Comparison of ENCODE assay signal across 17 cellular contexts in the genomic region with DNA sequence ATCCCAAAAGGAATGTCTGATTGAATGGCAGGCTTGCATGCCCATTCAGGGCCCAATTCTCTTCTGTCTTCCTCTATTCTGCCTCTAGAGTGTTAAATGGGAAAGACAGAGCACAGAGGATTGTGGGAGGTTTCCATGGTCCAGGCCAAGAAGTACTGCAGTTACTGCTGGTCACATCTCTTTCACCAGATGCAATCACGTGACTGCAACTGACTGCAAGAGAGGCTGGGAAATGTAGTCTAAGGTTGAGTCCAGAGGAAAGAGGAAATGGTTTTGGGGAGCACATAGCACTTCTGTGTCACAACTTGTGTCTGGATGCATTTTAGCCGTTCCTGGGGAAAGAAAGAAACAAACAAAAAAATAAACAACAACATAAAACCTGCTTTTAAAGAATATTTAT.
DNase-seq lines count a peak whose midpoint lies in the region; ATAC-seq and TF ChIP-seq lines count a peak whose summit lies in the region.
"Had no signal": no experiment of that assay in that cellular context is flagged by ENCODE, and none has a peak within 500 bp of the region (broad histone marks: within the 10 kb centered on the region; RNA-seq: fewer than 3 reads in every experiment).

No MANE protein-coding gene starts in this region.

- no peaks in the 10 kb centered on the region for H3K27me3 Mint-ChIP-seq in stimulated activated memory B cell treated with anti-CD40 and anti-IgM and Interleukin-4, amounts not matched to agents 10 μg/mL and 1 μg/mL and 100 μg/mL, for 72 hours
- H3K27me3 Mint-ChIP-seq: T-helper 17 cell had no signal

- peaks cover 45% of the 10 kb centered on the region for H3K27me3 ChIP-seq in PC-3 (ENCODE audit: low read length)
- no peaks in the 10 kb centered on the region for H3K27me3 ChIP-seq in hepatocyte

- TF ChIP-seq CTCF in PC-3 (conservative IDR thresholded peaks at IDR 0.05; ENCODE audit: low read depth, low read length) (no peak), fibroblast of mammary gland (conservative IDR thresholded peaks at IDR 0.05; ENCODE audit: control insufficient read depth, insufficient read depth, low read depth, low read length) (no peak), hepatocyte (IDR thresholded peaks at IDR 0.05; ENCODE audit: poor library complexity) (no peak)

- 86% methylated on average over 2 of the region's 2 CpGs for WGBS in hepatocyte (ENCODE audit: low lambda C conversion rate, missing lambda C conversion rate)

- H3K4me1 Mint-ChIP-seq in stimulated activated memory B cell treated with anti-CD40 and anti-IgM and Interleukin-4, amounts not matched to agents 10 μg/mL and 1 μg/mL and 100 μg/mL, for 72 hours: no peaks in the 10 kb centered on the region
- H3K4me1 Mint-ChIP-seq: T-helper 17 cell had no signal

- no peaks in the 10 kb centered on the region for H3K9me3 Mint-ChIP-seq in stimulated activated memory B cell treated with anti-CD40 and anti-IgM and Interleukin-4, amounts not matched to agents 10 μg/mL and 1 μg/mL and 100 μg/mL, for 72 hours

- H3K36me3 Mint-ChIP-seq in stimulated activated memory B cell treated with anti-CD40 and anti-IgM and Interleukin-4, amounts not matched to agents 10 μg/mL and 1 μg/mL and 100 μg/mL, for 72 hours: no peaks in the 10 kb centered on the region

- no peak overlapping the region for H3K4me2 ChIP-seq in PC-3 (ENCODE audit: low read length)
- H3K4me2 ChIP-seq in hepatocyte: no peak overlapping the region
- H3K4me2 ChIP-seq: PC-9 had no signal

- H4K20me1 ChIP-seq in PC-3 (ENCODE audit: low read length) (no peaks in the 10 kb centered on the region), hepatocyte (ENCODE audit: insufficient read depth, poor library complexity, severe bottlenecking) (no peaks in the 10 kb centered on the region)

- DNase-seq in CD1c-positive myeloid dendritic cell (ENCODE audit: extremely low spot score) (peak; percentile 24), HEK293T (ENCODE audit: extremely low spot score) (peak; percentile 8), PC-3 (peak; percentile 33), fibroblast of mammary gland (ENCODE audit: low read depth) (peak; percentile 1), NCI-H2196 treated with DMSO at 0.1 percent for 48 hours (lab: John Stamatoyannopoulos, UW; ENCODE audit: unreplicated experiment) (no peak), hepatocyte (ENCODE audit: low spot score) (no peak)
- DNase-seq: activated CD4-positive, alpha-beta T cell treated with anti-CD3 and anti-CD28 coated beads for 48 hours; cerebellar nuclear complex; DMS 273 treated with DMSO at 0.1 percent for 48 hours; NCI-H1417 treated with DMSO at 0.1 percent for 48 hours; NCI-H226; PC-9; stimulated activated CD4-positive, alpha-beta T cell treated with anti-CD3 and anti-CD28 coated beads, Interleukin-12 subunit alpha, Interleukin-12 subunit beta, amount 100 ng/mL, for 4 hours; T-helper 17 cell had no signal

- no peaks in the 10 kb centered on the region for H3K79me2 ChIP-seq in PC-3 (ENCODE audit: low read length)
- H3K79me2 ChIP-seq in hepatocyte: no peaks in the 10 kb centered on the region
- H3K79me2 ChIP-seq: parathyroid adenoma had no signal

- H2AFZ ChIP-seq in PC-3 (ENCODE audit: low read length) (no peak overlapping the region), hepatocyte (no peak overlapping the region)
- H2AFZ ChIP-seq: parathyroid adenoma, PC-9 had no signal

- no peaks in the 10 kb centered on the region for H3F3A ChIP-seq in PC-3 (ENCODE audit: low read length, unreplicated experiment)

- intact Hi-C loops in PC-3 (cut with micrococcal nuclease): no loop called here

- H3K4me3 ChIP-seq in PC-3 (ENCODE audit: low read length): no peak overlapping the region
- H3K4me3 ChIP-seq in fibroblast of mammary gland (ENCODE audit: control insufficient read depth, low read depth, low read length): no peak overlapping the region
- no peak overlapping the region for H3K4me3 ChIP-seq in hepatocyte
- H3K4me3 ChIP-seq: PC-9 had no signal

- no peak overlapping the region for H3K27ac Mint-ChIP-seq in stimulated activated memory B cell treated with anti-CD40 and anti-IgM and Interleukin-4, amounts not matched to agents 10 μg/mL and 1 μg/mL and 100 μg/mL, for 72 hours
- H3K27ac Mint-ChIP-seq: T-helper 17 cell had no signal

- H3K9me3 ChIP-seq in PC-3 (ENCODE audit: low read length) (no peaks in the 10 kb centered on the region), hepatocyte (ENCODE audit: low read depth) (no peaks in the 10 kb centered on the region)

- BruUV-seq in PC-3 (replicated peaks; lab: Mats Ljungman, UMichigan): no TSS peak

- CTCF ChIA-PET in HEK293T (lab: Yijun Ruan, JAX): no interaction called here
- CTCF ChIA-PET in PC-3 (lab: Charles Lee): no interaction called here

- H3K36me3 ChIP-seq in PC-3 (ENCODE audit: low read depth, low read length): no peaks in the 10 kb centered on the region
- H3K36me3 ChIP-seq in hepatocyte (replicated peaks; ENCODE audit: insufficient read depth, low read depth): no peaks in the 10 kb centered on the region

- no peak overlapping the region for H3K27ac ChIP-seq in PC-3 (ENCODE audit: low read length)
- no peak overlapping the region for H3K27ac ChIP-seq in hepatocyte
- H3K27ac ChIP-seq: parathyroid adenoma, PC-9 had no signal

- no peak for ATAC-seq in PC-3
- ATAC-seq in stimulated activated memory B cell treated with anti-CD40 and anti-IgM and Interleukin-4, amounts not matched to agents 10 μg/mL and 1 μg/mL and 100 μg/mL, for 72 hours: no peak
- ATAC-seq in HG03139 (IDR thresholded peaks at IDR 0.05; ENCODE audit: unreplicated experiment): no peak
- ATAC-seq: T-helper 17 cell had no signal

- H3K9me2 ChIP-seq in PC-3 (replicated peaks; ENCODE audit: low read length) (no peaks in the 10 kb centered on the region), hepatocyte (replicated peaks; ENCODE audit: insufficient read depth) (no peaks in the 10 kb centered on the region)

- POLR2A ChIA-PET in HEK293T (lab: Yijun Ruan, JAX) (no interaction called here), PC-3 (lab: Charles Lee; ENCODE audit: unreplicated experiment) (no interaction called here)

- no peak overlapping the region for H3K9ac ChIP-seq in PC-3 (ENCODE audit: low read length)
- H3K9ac ChIP-seq: parathyroid adenoma had no signal

- H3K4me3 Mint-ChIP-seq in stimulated activated memory B cell treated with anti-CD40 and anti-IgM and Interleukin-4, amounts not matched to agents 10 μg/mL and 1 μg/mL and 100 μg/mL, for 72 hours: no peak overlapping the region
- H3K4me3 Mint-ChIP-seq: T-helper 17 cell had no signal

- H3K4me1 ChIP-seq in PC-3 (ENCODE audit: insufficient read depth, low read length) (no peaks in the 10 kb centered on the region; the same call in 1 of the 2 replicates), hepatocyte (ENCODE audit: insufficient read depth) (no peaks in the 10 kb centered on the region)
- H3K4me1 ChIP-seq: parathyroid adenoma had no signal

TF ChIP-seq in HEK293T, 16 proteins besides CTCF, POLR2A, EP300 and RAD21:
- TF ChIP-seq ZNF384 (IDR thresholded peaks at IDR 0.05): no peak
- no peak for TF ChIP-seq FOXA1 (IDR thresholded peaks at IDR 0.05)
- TF ChIP-seq LEF1 (IDR thresholded peaks at IDR 0.05; ENCODE audit: borderline replicate concordance): no peak
- TF ChIP-seq TARDBP (IDR thresholded peaks at IDR 0.05): no peak
- TF ChIP-seq SUZ12 (IDR thresholded peaks at IDR 0.05): no peak
- no peak for TF ChIP-seq SP1 (IDR thresholded peaks at IDR 0.05)
- TF ChIP-seq BHLHE40 (IDR thresholded peaks at IDR 0.05; ENCODE audit: borderline replicate concordance): no peak
- no peak for TF ChIP-seq NFRKB (IDR thresholded peaks at IDR 0.05)
- TF ChIP-seq FOXM1 (IDR thresholded peaks at IDR 0.05; ENCODE audit: borderline replicate concordance): no peak
- TF ChIP-seq HDGF (IDR thresholded peaks at IDR 0.05; ENCODE audit: borderline replicate concordance): no peak
- no peak for TF ChIP-seq FOXK2 (IDR thresholded peaks at IDR 0.05)
- TF ChIP-seq, protein P1, sequence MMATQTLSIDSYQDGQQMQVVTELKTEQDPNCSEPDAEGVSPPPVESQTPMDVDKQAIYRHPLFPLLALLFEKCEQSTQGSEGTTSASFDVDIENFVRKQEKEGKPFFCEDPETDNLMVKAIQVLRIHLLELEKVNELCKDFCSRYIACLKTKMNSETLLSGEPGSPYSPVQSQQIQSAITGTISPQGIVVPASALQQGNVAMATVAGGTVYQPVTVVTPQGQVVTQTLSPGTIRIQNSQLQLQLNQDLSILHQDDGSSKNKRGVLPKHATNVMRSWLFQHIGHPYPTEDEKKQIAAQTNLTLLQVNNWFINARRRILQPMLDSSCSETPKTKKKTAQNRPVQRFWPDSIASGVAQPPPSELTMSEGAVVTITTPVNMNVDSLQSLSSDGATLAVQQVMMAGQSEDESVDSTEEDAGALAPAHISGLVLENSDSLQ (IDR thresholded peaks at IDR 0.05): no peak
- TF ChIP-seq L3MBTL2 (conservative IDR thresholded peaks at IDR 0.05): no peak
- TF ChIP-seq CTBP1 (IDR thresholded peaks at IDR 0.05; ENCODE audit: borderline replicate concordance): no peak
TF ChIP-seq in HEK293T: peak in this region for 0.

Comparison
In these comparisons a context has a peak if more than half of its experiments do, and no peak if none do; other contexts are left out.
1. DNase-seq: peak in CD1c-positive myeloid dendritic cell (single experiment), HEK293T (single experiment), PC-3 (single experiment) and fibroblast of mammary gland (single experiment); none in NCI-H2196 treated with DMSO at 0.1 percent for 48 hours (single experiment) and hepatocyte (single experiment).